Comparison of ENCODE assay signal across 17 cellular contexts in the genomic region with DNA sequence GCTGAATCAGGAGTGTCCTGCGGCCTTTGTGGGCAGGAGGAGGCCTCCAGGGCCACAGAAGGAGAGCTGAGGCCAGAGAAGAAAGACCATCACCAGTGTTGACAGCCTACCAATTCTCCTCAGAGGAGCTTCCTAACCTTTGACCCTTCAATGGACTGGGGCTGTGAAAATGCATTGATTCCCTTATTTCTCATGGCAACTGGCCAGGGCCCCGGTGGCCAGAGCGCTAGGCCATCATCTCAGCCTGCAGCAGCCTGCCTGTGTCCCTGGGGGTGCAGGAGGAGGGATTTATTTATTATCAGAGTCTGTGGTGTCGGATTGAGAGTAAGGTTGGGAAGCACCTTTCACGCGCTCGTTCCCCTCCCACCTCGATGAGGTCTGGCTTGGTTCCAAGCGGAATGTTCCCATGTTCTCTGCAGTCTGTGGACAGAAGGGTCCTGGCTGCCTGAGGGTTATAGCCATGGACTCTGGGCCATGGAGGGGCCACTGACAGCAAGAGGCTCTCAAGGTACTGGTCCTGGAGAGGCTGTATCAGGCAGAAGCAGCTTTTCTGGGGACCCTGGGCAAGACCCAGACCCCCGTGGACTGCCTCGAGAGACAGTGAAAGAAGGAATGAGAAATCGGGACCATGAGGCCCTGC. TPM values are rescaled to one million over a fixed set of nuclear protein-coding genes. Genes with fewer than 3 reads are reported as not detected.
"Had no signal": no experiment of that assay in that cellular context is flagged by ENCODE, and none has a peak within 500 bp of the region (broad histone marks: within the 10 kb centered on the region; RNA-seq: fewer than 3 reads in every experiment).

No MANE protein-coding gene starts in this region.

- DNase-seq: activated CD4-positive, alpha-beta T cell treated with anti-CD3 and anti-CD28 coated beads for 36 hours; activated CD8-positive, alpha-beta T cell treated with anti-CD3 and anti-CD28 coated beads, Interleukin-2, amount 10 ng/mL, durations not matched to agents 7 days and 5 days; activated naive CD8-positive, alpha-beta T cell treated with anti-CD3 and anti-CD28 coated beads for 36 hours; brain microvascular endothelial cell; cerebellar nuclear complex; dermis blood vessel endothelial cell; erythroblast; immature natural killer cell; left colon; nucleus accumbens; stimulated activated CD4-positive, alpha-beta T cell treated with anti-CD3 and anti-CD28 coated beads, Interleukin-4, amount 100 ng/mL, for 24 hours; T1000; WERI-Rb-1 had no signal

- H3K27ac ChIP-seq: brain microvascular endothelial cell, WERI-Rb-1 had no signal

- H3K36me3 Mint-ChIP-seq: activated naive CD8-positive, alpha-beta T cell treated with anti-CD3 and anti-CD28 coated beads for 36 hours; immature natural killer cell; memory B cell; natural killer cell treated with Interleukin-12 subunit alpha and Interleukin-12 subunit beta and Interleukin-15 and Interleukin-18, amount 100 ng/mL, for 72 hours had no signal

- H3K9me3 Mint-ChIP-seq: activated naive CD8-positive, alpha-beta T cell treated with anti-CD3 and anti-CD28 coated beads for 36 hours; endodermal cell; immature natural killer cell; memory B cell; natural killer cell treated with Interleukin-12 subunit alpha and Interleukin-12 subunit beta and Interleukin-15 and Interleukin-18, amount 100 ng/mL, for 72 hours had no signal

- ATAC-seq: activated CD4-positive, alpha-beta T cell treated with anti-CD3 and anti-CD28 coated beads for 36 hours; activated CD8-positive, alpha-beta T cell treated with anti-CD3 and anti-CD28 coated beads, Interleukin-2, amount 10 ng/mL, durations not matched to agents 7 days and 5 days; left colon had no signal

- H3K27me3 ChIP-seq: brain microvascular endothelial cell had no signal

- H3K36me3 ChIP-seq: brain microvascular endothelial cell, WERI-Rb-1 had no signal

- H3K27ac Mint-ChIP-seq: activated CD4-positive, alpha-beta T cell treated with anti-CD3 and anti-CD28 coated beads for 36 hours; activated CD8-positive, alpha-beta T cell treated with anti-CD3 and anti-CD28 coated beads, Interleukin-2, amount 10 ng/mL, durations not matched to agents 7 days and 5 days; activated naive CD8-positive, alpha-beta T cell treated with anti-CD3 and anti-CD28 coated beads for 36 hours; endodermal cell; immature natural killer cell; memory B cell; progenitor cell of endocrine pancreas had no signal

RNA-seq across cellular contexts. Expression of gene CYP27C1, which starts 53.8 kb away (rescaled TPM):
- total RNA-seq: activated CD4-positive, alpha-beta T cell treated with anti-CD3 and anti-CD28 coated beads for 36 hours; activated CD8-positive, alpha-beta T cell treated with anti-CD3 and anti-CD28 coated beads, Interleukin-2, amount 10 ng/mL, durations not matched to agents 7 days and 5 days; activated naive CD8-positive, alpha-beta T cell treated with anti-CD3 and anti-CD28 coated beads for 36 hours; dermis blood vessel endothelial cell; natural killer cell treated with Interleukin-12 subunit alpha and Interleukin-12 subunit beta and Interleukin-15 and Interleukin-18, amount 100 ng/mL, for 72 hours had no signal
- polyA plus RNA-seq: immature natural killer cell had no signal
